ENCODE assay signal across 15 cellular contexts in genomic region chr13:54989418-54989817, GRCh38.
"Had no signal": no experiment of that assay in that cellular context is flagged by ENCODE, and none has a peak within 500 bp of the region (broad histone marks: within the 10 kb centered on the region; RNA-seq: fewer than 3 reads in every experiment).

No MANE protein-coding gene starts in this region.

- H3K9me3 ChIP-seq: psoas muscle, transverse colon had no signal

- H3K27ac ChIP-seq: psoas muscle, transverse colon, VCaP had no signal

- H3K4me3 ChIP-seq: psoas muscle, transverse colon had no signal

- H3K27me3 ChIP-seq: transverse colon had no signal

- ATAC-seq: left lobe of liver, psoas muscle, right cardiac atrium, T-helper 17 cell had no signal

- H3K4me1 ChIP-seq: psoas muscle, transverse colon had no signal

- H3K36me3 ChIP-seq: transverse colon had no signal

- DNase-seq: activated CD4-positive, alpha-beta T cell treated with anti-CD3 and anti-CD28 coated beads, Interleukin-2, amount 50 U/mL, for 4 hours; activated naive CD8-positive, alpha-beta T cell treated with anti-CD3 and anti-CD28 coated beads for 36 hours; amniotic stem cell; dermis blood vessel endothelial cell; effector memory CD4-positive, alpha-beta T cell; islet precursor cell; midbrain; psoas muscle; right cardiac atrium; stimulated activated CD4-positive, alpha-beta T cell treated with anti-CD3 and anti-CD28 coated beads, Interleukin-15, amount 100 ng/mL, for 24 hours; stimulated activated CD4-positive, alpha-beta T cell treated with anti-CD3 and anti-CD28 coated beads, Interleukin-2, amount 100 ng/mL, for 48 hours; T-helper 17 cell; transverse colon had no signal
